8 cellular contexts compared by ENCODE assay signal in genomic region chr19:18386543-18387251, GRCh38. TPM values are rescaled to one million over a fixed set of nuclear protein-coding genes. Genes with fewer than 3 reads are reported as not detected.
DNase-seq lines count a peak whose midpoint lies in the region; TF ChIP-seq lines count a peak whose summit lies in the region.
"Had no signal": no experiment of that assay in that cellular context is flagged by ENCODE, and none has a peak within 500 bp of the region (broad histone marks: within the 10 kb centered on the region; RNA-seq: fewer than 3 reads in every experiment).

No MANE protein-coding gene starts in this region.

- H3K27me3 Mint-ChIP-seq in activated CD4-positive, alpha-beta memory T cell treated with anti-CD3 and anti-CD28 coated beads for 36 hours = peaks cover 32% of the 10 kb centered on the region
- peaks cover 95% of the 10 kb centered on the region for H3K27me3 Mint-ChIP-seq in activated naive CD4-positive, alpha-beta T cell treated with anti-CD3 and anti-CD28 coated beads, Interleukin-2, amount 10 ng/mL, durations not matched to agents 7 days and 5 days

- TF ChIP-seq CTCF in AG04449 (IDR thresholded peaks at IDR 0.05; ENCODE audit: insufficient read depth, low read length, missing control alignments) = no peak
- no peak for TF ChIP-seq CTCF in kidney epithelial cell (IDR thresholded peaks at IDR 0.05; ENCODE audit: insufficient read depth, low read length, poor library complexity, severe bottlenecking)

- intact Hi-C loops in activated CD4-positive, alpha-beta memory T cell treated with anti-CD3 and anti-CD28 coated beads for 36 hours (cut with micrococcal nuclease) = no loop called here

- H3K4me3 ChIP-seq in AG04449 (ENCODE audit: low read depth, low read length) (peak overlapping the region; percentile 66), kidney epithelial cell (ENCODE audit: low read depth, low read length) (peak overlapping the region; percentile 77)

- peaks cover 4% of the 10 kb centered on the region for H3K4me1 Mint-ChIP-seq in activated CD4-positive, alpha-beta memory T cell treated with anti-CD3 and anti-CD28 coated beads for 36 hours (ENCODE audit: low read depth)
- peaks cover 23% of the 10 kb centered on the region for H3K4me1 Mint-ChIP-seq in activated naive CD4-positive, alpha-beta T cell treated with anti-CD3 and anti-CD28 coated beads, Interleukin-2, amount 10 ng/mL, durations not matched to agents 7 days and 5 days

- no peak for DNase-seq in AG04449 (ENCODE audit: low read depth, low spot score)
- DNase-seq in RKO (ENCODE audit: low spot score) = peak; percentile 35
- DNase-seq in kidney epithelial cell (ENCODE audit: low read depth) = no peak
- no peak for DNase-seq in activated CD4-positive, alpha-beta memory T cell treated with anti-CD3 and anti-CD28 coated beads for 36 hours
- DNase-seq in activated naive CD4-positive, alpha-beta T cell treated with anti-CD3 and anti-CD28 coated beads, Interleukin-2, amount 10 ng/mL, durations not matched to agents 7 days and 5 days = no peak
- DNase-seq in NAMALWA (ENCODE audit: low spot score) = no peak
- DNase-seq: DMS79 had no signal

- CTCF ChIA-PET in AG04449 (lab: Yijun Ruan, JAX) = interaction anchor here (0.6 to 8.3 kb wide), 16 partner anchors 9 to 133 kb away, joined by 3 to 170 read pairs (median 4); partner anchors contain the start of gene SSBP4
- CTCF ChIA-PET in activated CD4-positive, alpha-beta memory T cell treated with anti-CD3 and anti-CD28 coated beads for 36 hours (lab: Charles Lee) = interaction anchor here (0.7 to 4.4 kb wide), 5 partner anchors 25 to 147 kb away, joined by 3 to 53 read pairs (median 12); partner anchors contain the start of gene SSBP4
- CTCF ChIA-PET in activated naive CD4-positive, alpha-beta T cell treated with anti-CD3 and anti-CD28 coated beads, Interleukin-2, amount 10 ng/mL, durations not matched to agents 7 days and 5 days (lab: Charles Lee) = interaction anchor here (1.0 to 7.8 kb wide), 3 partner anchors 11 to 75 kb away, joined by 3 to 96 read pairs (median 5); no protein-coding TSS in a partner anchor

- no peaks in the 10 kb centered on the region for H3K27me3 ChIP-seq in kidney epithelial cell (ENCODE audit: control insufficient read depth, insufficient read depth, low read length)
- H3K27me3 ChIP-seq: adrenal gland had no signal

- POLR2A ChIA-PET in AG04449 (lab: Yijun Ruan, JAX) = interaction anchor here (0.6 to 4.4 kb wide), 9 partner anchors 12 to 186 kb away, joined by 3 to 21 read pairs (median 5); partner anchors contain the start of gene JUND
- POLR2A ChIA-PET in activated CD4-positive, alpha-beta memory T cell treated with anti-CD3 and anti-CD28 coated beads for 36 hours (lab: Charles Lee) = no interaction called here

- H3K4me3 Mint-ChIP-seq in activated CD4-positive, alpha-beta memory T cell treated with anti-CD3 and anti-CD28 coated beads for 36 hours = no peak overlapping the region
- H3K4me3 Mint-ChIP-seq in activated naive CD4-positive, alpha-beta T cell treated with anti-CD3 and anti-CD28 coated beads, Interleukin-2, amount 10 ng/mL, durations not matched to agents 7 days and 5 days = no peak overlapping the region

- H3K27ac Mint-ChIP-seq in activated CD4-positive, alpha-beta memory T cell treated with anti-CD3 and anti-CD28 coated beads for 36 hours = no peak overlapping the region
- H3K27ac Mint-ChIP-seq in activated naive CD4-positive, alpha-beta T cell treated with anti-CD3 and anti-CD28 coated beads, Interleukin-2, amount 10 ng/mL, durations not matched to agents 7 days and 5 days = no peak overlapping the region

- peaks cover 4% of the 10 kb centered on the region for H3K36me3 ChIP-seq in kidney epithelial cell (ENCODE audit: control insufficient read depth, insufficient read depth, low read length)
- H3K36me3 ChIP-seq: adrenal gland had no signal

- no peaks in the 10 kb centered on the region for H3K36me3 Mint-ChIP-seq in activated CD4-positive, alpha-beta memory T cell treated with anti-CD3 and anti-CD28 coated beads for 36 hours
- H3K36me3 Mint-ChIP-seq in activated naive CD4-positive, alpha-beta T cell treated with anti-CD3 and anti-CD28 coated beads, Interleukin-2, amount 10 ng/mL, durations not matched to agents 7 days and 5 days = no peaks in the 10 kb centered on the region

- H3K9me3 Mint-ChIP-seq in activated CD4-positive, alpha-beta memory T cell treated with anti-CD3 and anti-CD28 coated beads for 36 hours = no peaks in the 10 kb centered on the region
- no peaks in the 10 kb centered on the region for H3K9me3 Mint-ChIP-seq in activated naive CD4-positive, alpha-beta T cell treated with anti-CD3 and anti-CD28 coated beads, Interleukin-2, amount 10 ng/mL, durations not matched to agents 7 days and 5 days

RNA-seq across cellular contexts. Expression of gene GDF15, which starts 0.7 kb away (rescaled TPM):
- total RNA-seq in kidney epithelial cell = 637 and 822 TPM in 2 replicates
- not detected for total RNA-seq in activated CD4-positive, alpha-beta memory T cell treated with anti-CD3 and anti-CD28 coated beads for 36 hours

RNA-seq across cellular contexts. Expression of gene LRRC25, which starts 10.7 kb away (rescaled TPM):
- total RNA-seq in kidney epithelial cell = 0.08 and 0.14 TPM in 2 replicates
- not detected for total RNA-seq in activated CD4-positive, alpha-beta memory T cell treated with anti-CD3 and anti-CD28 coated beads for 36 hours

RNA-seq across cellular contexts. Expression of gene SSBP4, which starts 32.5 kb away (rescaled TPM):
- 92.6 and 96.2 TPM in 2 replicates for total RNA-seq in kidney epithelial cell
- 100 to 1,000 TPM in 1 of 2 experiments, 10 to 100 TPM in 1; 97.9 to 102 TPM for total RNA-seq in activated CD4-positive, alpha-beta memory T cell treated with anti-CD3 and anti-CD28 coated beads for 36 hours

RNA-seq across cellular contexts. Expression of gene PGPEP1, which starts 46.3 kb away (rescaled TPM):
- 28.8 and 34.4 TPM in 2 replicates for total RNA-seq in kidney epithelial cell
- 10 to 100 TPM; 29.0 to 30.8 TPM for total RNA-seq in activated CD4-positive, alpha-beta memory T cell treated with anti-CD3 and anti-CD28 coated beads for 36 hours

RNA-seq across cellular contexts. Expression of gene ISYNA1, which starts 51.2 kb away (rescaled TPM):
- 53.9 and 59.5 TPM in 2 replicates for total RNA-seq in kidney epithelial cell
- total RNA-seq in activated CD4-positive, alpha-beta memory T cell treated with anti-CD3 and anti-CD28 coated beads for 36 hours = 10 to 100 TPM; 19.3 to 20.0 TPM

Comparison
In these comparisons a context has a peak if more than half of its experiments do, and no peak if none do; other contexts are left out.
1. RNA of gene GDF15, which starts 0.7 kb away (total RNA-seq): 637 to 822 TPM in kidney epithelial cell; not detected in activated CD4-positive, alpha-beta memory T cell treated with anti-CD3 and anti-CD28 coated beads for 36 hours; every median in the first group is over 100 times any median in the second.